13 cellular contexts compared by ENCODE assay signal in the genomic region with DNA sequence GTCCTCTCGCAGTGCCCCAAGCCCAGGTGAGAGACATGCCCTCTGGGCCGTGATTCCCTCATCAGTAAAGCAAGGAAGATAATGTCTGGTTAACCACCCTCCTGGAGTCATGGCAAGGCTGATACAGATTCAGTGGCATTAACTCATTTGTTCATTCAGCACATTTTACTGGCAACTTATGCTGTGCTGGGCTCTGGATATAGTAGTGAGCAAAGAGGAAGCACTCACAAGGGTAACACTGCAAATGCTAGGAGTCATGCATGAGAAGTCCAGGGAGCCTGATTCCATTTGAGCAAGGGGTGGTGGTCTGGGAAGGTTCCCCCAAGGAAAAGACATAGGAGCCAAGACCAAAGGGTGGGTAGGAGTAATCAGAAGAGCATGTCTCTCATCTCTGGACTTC. TPM values are rescaled to one million over a fixed set of nuclear protein-coding genes. Genes with fewer than 3 reads are reported as not detected.
DNase-seq lines count a peak whose midpoint lies in the region; ATAC-seq, FAIRE-seq and TF ChIP-seq lines count a peak whose summit lies in the region.
"Had no signal": no experiment of that assay in that cellular context is flagged by ENCODE, and none has a peak within 500 bp of the region (broad histone marks: within the 10 kb centered on the region; RNA-seq: fewer than 3 reads in every experiment).

No MANE protein-coding gene starts in this region.

- no peak overlapping the region for H3K4me3 Mint-ChIP-seq in CD8-positive, alpha-beta T cell
- no peak overlapping the region for H3K4me3 Mint-ChIP-seq in chondrocyte (ENCODE audit: unreplicated experiment)

- FAIRE-seq in D721Med (lab: Jason Lieb, UNC), result no peak
- FAIRE-seq: G401.6 had no signal

- H3K27ac Mint-ChIP-seq in CD8-positive, alpha-beta T cell, result peak overlapping the region; percentile 55
- peak overlapping the region; percentile 37 for H3K27ac Mint-ChIP-seq in chondrocyte (ENCODE audit: unreplicated experiment)

- peak overlapping the region; percentile 49 for H3K4me2 ChIP-seq in OCI-LY7 (ENCODE audit: low read length)
- H3K4me2 ChIP-seq: smooth muscle cell had no signal

- H4K20me1 ChIP-seq in OCI-LY7 (ENCODE audit: insufficient read depth, low read length), result no peaks in the 10 kb centered on the region

- POLR2A ChIA-PET in CD8-positive, alpha-beta T cell (lab: Charles Lee), result interaction anchor here (2.5 kb wide), 1 partner anchor 14 kb away, joined by 7 read pairs; no protein-coding TSS in a partner anchor
- POLR2A ChIA-PET in OCI-LY7 (lab: Charles Lee), result interaction anchor here (1.6 kb wide), 1 partner anchor 23 kb away, joined by 3 read pairs; no protein-coding TSS in a partner anchor

- no peak for ATAC-seq in CD8-positive, alpha-beta T cell
- ATAC-seq in gastrocnemius medialis (no peak), GM21786 (IDR thresholded peaks at IDR 0.05; ENCODE audit: unreplicated experiment) (no peak)

- in situ Hi-C loops in gastrocnemius medialis (cut with MboI; ENCODE audit: low sequenced_read_pairs in 4 of 4), result no loop called here

- H3K36me3 ChIP-seq in CD8-positive, alpha-beta T cell (ENCODE audit: insufficient read depth, low read length), result no peaks in the 10 kb centered on the region
- peaks cover 16% of the 10 kb centered on the region for H3K36me3 ChIP-seq in OCI-LY7 (ENCODE audit: insufficient read depth, low read length)
- H3K36me3 ChIP-seq in gastrocnemius medialis, result no peaks in the 10 kb centered on the region

- H2AFZ ChIP-seq in OCI-LY7 (ENCODE audit: low read length), result no peak overlapping the region

- no peaks in the 10 kb centered on the region for H3K9me3 ChIP-seq in CD8-positive, alpha-beta T cell (ENCODE audit: low read length)
- H3K9me3 ChIP-seq in OCI-LY7 (ENCODE audit: low read length) (peaks cover 12% of the 10 kb centered on the region), gastrocnemius medialis (no peaks in the 10 kb centered on the region)

- H3K36me3 Mint-ChIP-seq in CD8-positive, alpha-beta T cell, result no peaks in the 10 kb centered on the region
- peaks cover 3% of the 10 kb centered on the region for H3K36me3 Mint-ChIP-seq in chondrocyte (ENCODE audit: low read depth)

- H3K79me2 ChIP-seq in OCI-LY7 (ENCODE audit: insufficient read depth, low read depth, low read length), result peaks cover 75% of the 10 kb centered on the region

- no peak overlapping the region for H3K4me3 ChIP-seq in CD8-positive, alpha-beta T cell (ENCODE audit: low read depth, low read length)
- H3K4me3 ChIP-seq in OCI-LY7 (ENCODE audit: low read depth, low read length, poor library complexity, severe bottlenecking) (no peak overlapping the region), gastrocnemius medialis (no peak overlapping the region)
- H3K4me3 ChIP-seq: smooth muscle cell had no signal

- no peaks in the 10 kb centered on the region for H3K27me3 ChIP-seq in CD8-positive, alpha-beta T cell (ENCODE audit: insufficient read depth, low read length)
- H3K27me3 ChIP-seq in gastrocnemius medialis, result no peaks in the 10 kb centered on the region

- H3K27me3 Mint-ChIP-seq in CD8-positive, alpha-beta T cell (ENCODE audit: low read depth), result no peaks in the 10 kb centered on the region
- H3K27me3 Mint-ChIP-seq in chondrocyte (ENCODE audit: low read depth), result no peaks in the 10 kb centered on the region

- CTCF ChIA-PET in CD8-positive, alpha-beta T cell (lab: Charles Lee), result no interaction called here
- CTCF ChIA-PET in OCI-LY7 (lab: Charles Lee; ENCODE audit: unreplicated experiment), result no interaction called here

- DNase-seq in CD8-positive, alpha-beta T cell, result no peak
- DNase-seq in OCI-LY7 (ENCODE audit: low spot score) (peak; percentile 53), chondrocyte (ENCODE audit: low spot score) (no peak), gastrocnemius medialis (no peak), NCI-H2081 (lab: John Stamatoyannopoulos, UW) (no peak), D721Med (ENCODE audit: insufficient read length, low spot score) (no peak)
- DNase-seq: activated CD4-positive, CD25-positive, alpha-beta regulatory T cell treated with anti-CD3 and anti-CD28 coated beads, Interleukin-2, amount 50 U/mL, for 72 hours; amygdala; hippocampal formation; MM.1S had no signal

- peaks cover 5% of the 10 kb centered on the region for H3K9me3 Mint-ChIP-seq in CD8-positive, alpha-beta T cell
- H3K9me3 Mint-ChIP-seq in chondrocyte (ENCODE audit: low read depth), result peaks cover 9% of the 10 kb centered on the region

- peaks cover 52% of the 10 kb centered on the region for H3K4me1 ChIP-seq in CD8-positive, alpha-beta T cell (ENCODE audit: insufficient read depth, low read length)
- peaks cover 78% of the 10 kb centered on the region for H3K4me1 ChIP-seq in OCI-LY7 (ENCODE audit: insufficient read depth, low read length, poor library complexity, severe bottlenecking)
- H3K4me1 ChIP-seq in gastrocnemius medialis, result peaks cover 76 to 87% of the 10 kb centered on the region in 2 donors

- TF ChIP-seq CTCF in CD8-positive, alpha-beta T cell (IDR thresholded peaks at IDR 0.05), result no peak
- TF ChIP-seq CTCF in OCI-LY7 (conservative IDR thresholded peaks at IDR 0.05; ENCODE audit: low read length) (no peak), chondrocyte (IDR thresholded peaks at IDR 0.05) (no peak), gastrocnemius medialis (IDR thresholded peaks at IDR 0.05 in 4 of 5, conservative IDR thresholded peaks at IDR 0.05 in 1 of 5) (no peak), D721Med (IDR thresholded peaks at IDR 0.05; ENCODE audit: insufficient read depth, missing control alignments) (no peak)

- intact Hi-C loops in CD8-positive, alpha-beta T cell (cut with DNase I, micrococcal nuclease), result no loop called here
- intact Hi-C loops in OCI-LY7 (cut with micrococcal nuclease; ENCODE audit: unreplicated experiment) (no loop called here), gastrocnemius medialis (cut with DNase I; ENCODE audit: low total_unique reads) (no loop called here)

- TF ChIP-seq POLR2A in gastrocnemius medialis (IDR thresholded peaks at IDR 0.05), result no peak

- H3K4me1 Mint-ChIP-seq in CD8-positive, alpha-beta T cell (ENCODE audit: low read depth), result peaks cover 80% of the 10 kb centered on the region
- H3K4me1 Mint-ChIP-seq in chondrocyte (ENCODE audit: low read depth), result peaks cover 48% of the 10 kb centered on the region

- no peaks in the 10 kb centered on the region for H3K9me2 ChIP-seq in OCI-LY7 (ENCODE audit: insufficient read depth, low read length)

- no peak overlapping the region for H3K27ac ChIP-seq in CD8-positive, alpha-beta T cell (ENCODE audit: low read depth, low read length)
- peak overlapping the region; percentile 33 for H3K27ac ChIP-seq in OCI-LY7 (ENCODE audit: low read depth, low read length, poor library complexity, severe bottlenecking)
- peak overlapping the region in 3 of 4 donors; percentile 56 to 77 (median 67) for H3K27ac ChIP-seq in gastrocnemius medialis

- BruUV-seq in OCI-LY7 (replicated peaks; lab: Mats Ljungman, UMichigan), result no TSS peak

RNA-seq across cellular contexts. Expression of a gene that starts 50.2 kb away (rescaled TPM):
- 10 to 100 TPM; 25.4 to 29.0 TPM for total RNA-seq in CD8-positive, alpha-beta T cell
- total RNA-seq in OCI-LY7 (2014; rRNA removed; shearing (Covaris generic)), result 32.8 and 41.2 TPM in 2 replicates
- 77.8 and 84.5 TPM in 2 replicates for total RNA-seq in OCI-LY7 (2022)
- total RNA-seq in chondrocyte, result 19.0 to 27.2 TPM (median 23.2 TPM) in 3 replicates
- 10 to 100 TPM; 15.9 to 61.7 (median 26.3) TPM for total RNA-seq in gastrocnemius medialis
